ENCODE assay signal across 1 cellular context in genomic region chr16:2147981-2148671, GRCh38.
TF ChIP-seq lines count a peak whose summit lies in the region.

TSS of gene RAB26 (plus strand) at chr16:2148625. CDS start at chr16:2148784, 159 bp downstream.

TF ChIP-seq in WTC11, 78 proteins besides CTCF, POLR2A, EP300 and RAD21 (continued from another document):
- no peak for TF ChIP-seq CDX4 (CRISPR knock-in tag; IDR thresholded peaks at IDR 0.05; ENCODE audit: borderline replicate concordance)
- TF ChIP-seq ZNF532 (CRISPR knock-in tag; IDR thresholded peaks at IDR 0.05; ENCODE audit: borderline replicate concordance), result no peak
- TF ChIP-seq STAT6 (CRISPR knock-in tag; conservative IDR thresholded peaks at IDR 0.05; ENCODE audit: low read depth), result no peak
- TF ChIP-seq RELA (CRISPR knock-in tag; IDR thresholded peaks at IDR 0.05; ENCODE audit: borderline replicate concordance), result no peak
- TF ChIP-seq ZNF423 (CRISPR knock-in tag; IDR thresholded peaks at IDR 0.05), result peak; percentile 97
- 0 out of 2 replicates have a peak, but pooled peaks have one; percentile 33 for TF ChIP-seq TP53 (CRISPR knock-in tag; IDR thresholded peaks at IDR 0.05)
TF ChIP-seq in WTC11: peak in this region for 5.
